18 cellular contexts compared by ENCODE assay signal in genomic region chr6:160068346-160068745, GRCh38. TPM values are rescaled to one million over a fixed set of nuclear protein-coding genes. Genes with fewer than 3 reads are reported as not detected.
DNase-seq lines count a peak whose midpoint lies in the region; ATAC-seq and TF ChIP-seq lines count a peak whose summit lies in the region.
"Had no signal": no experiment of that assay in that cellular context is flagged by ENCODE, and none has a peak within 500 bp of the region (broad histone marks: within the 10 kb centered on the region; RNA-seq: fewer than 3 reads in every experiment).

No MANE protein-coding gene starts in this region.

- no peaks in the 10 kb centered on the region for H3K27me3 ChIP-seq in KMS-11 (ENCODE audit: insufficient read depth, low read depth)
- H3K27me3 ChIP-seq in right atrium auricular region: no peaks in the 10 kb centered on the region
- H3K27me3 ChIP-seq in esophagus muscularis mucosa: no peaks in the 10 kb centered on the region
- H3K27me3 ChIP-seq: esophagus squamous epithelium, tibial artery had no signal

- H3K9me3 ChIP-seq in right atrium auricular region (no peaks in the 10 kb centered on the region), esophagus muscularis mucosa (no peaks in the 10 kb centered on the region)
- H3K9me3 ChIP-seq: esophagus squamous epithelium, tibial artery had no signal

- TF ChIP-seq CTCF in KMS-11 (conservative IDR thresholded peaks at IDR 0.05; ENCODE audit: low read depth, low read length) (no peak), chondrocyte (IDR thresholded peaks at IDR 0.05) (no peak), right atrium auricular region (IDR thresholded peaks at IDR 0.05) (no peak), esophagus muscularis mucosa (IDR thresholded peaks at IDR 0.05) (no peak)

- intact Hi-C loops in esophagus muscularis mucosa (cut with DNase I): no loop called here

- no peak for TF ChIP-seq POLR2A in esophagus muscularis mucosa (IDR thresholded peaks at IDR 0.05; ENCODE audit: low read depth)

- peaks cover 48% of the 10 kb centered on the region for H3K4me1 ChIP-seq in KMS-11 (ENCODE audit: low read depth, poor library complexity, severe bottlenecking)
- H3K4me1 ChIP-seq in right atrium auricular region: no peaks in the 10 kb centered on the region
- H3K4me1 ChIP-seq in esophagus muscularis mucosa: no peaks in the 10 kb centered on the region
- H3K4me1 ChIP-seq: esophagus squamous epithelium, tibial artery had no signal

- no peaks in the 10 kb centered on the region for H3K79me2 ChIP-seq in KMS-11 (ENCODE audit: insufficient read depth, low read depth)

- H4K20me1 ChIP-seq in KMS-11 (ENCODE audit: insufficient read depth): no peaks in the 10 kb centered on the region

- no peaks in the 10 kb centered on the region for H3K27me3 Mint-ChIP-seq in activated T-cell treated with anti-CD3 and anti-CD28 coated beads, Interleukin-2, amount 50 U/mL, for 72 hours (ENCODE audit: low read depth)
- H3K27me3 Mint-ChIP-seq in chondrocyte (ENCODE audit: low read depth): no peaks in the 10 kb centered on the region
- H3K27me3 Mint-ChIP-seq in stimulated activated memory B cell treated with anti-CD40 and anti-IgM and Interleukin-4, amounts not matched to agents 10 μg/mL and 1 μg/mL and 100 μg/mL, for 72 hours: no peaks in the 10 kb centered on the region

- H3K36me3 ChIP-seq in KMS-11 (ENCODE audit: insufficient read depth): peaks cover 9% of the 10 kb centered on the region; the same call in 1 of the 2 replicates
- peaks cover 76% of the 10 kb centered on the region for H3K36me3 ChIP-seq in right atrium auricular region
- H3K36me3 ChIP-seq in esophagus muscularis mucosa: peaks cover 85 to 98% (median 92%) of the 10 kb centered on the region in 4 donors

- H3K9ac ChIP-seq in KMS-11: no peak overlapping the region

- H3K4me3 Mint-ChIP-seq in activated T-cell treated with anti-CD3 and anti-CD28 coated beads, Interleukin-2, amount 50 U/mL, for 72 hours: no peak overlapping the region
- no peak overlapping the region for H3K4me3 Mint-ChIP-seq in chondrocyte (ENCODE audit: unreplicated experiment)
- H3K4me3 Mint-ChIP-seq in stimulated activated memory B cell treated with anti-CD40 and anti-IgM and Interleukin-4, amounts not matched to agents 10 μg/mL and 1 μg/mL and 100 μg/mL, for 72 hours: peak overlapping the region; percentile 10

- 83% methylated on average over 7 of the region's 7 CpGs for WGBS in esophagus muscularis mucosa

- H3K27ac ChIP-seq in KMS-11 (peak overlapping the region; percentile 16; the same call in 1 of the 2 replicates), right atrium auricular region (no peak overlapping the region), esophagus muscularis mucosa (replicated peaks in 1 of 4) (no peak overlapping the region)
- H3K27ac ChIP-seq: esophagus squamous epithelium, tibial artery had no signal

- H3K4me3 ChIP-seq in KMS-11 (IDR thresholded peaks at IDR 0.05; ENCODE audit: insufficient read depth, low read depth, low read length) (no peak overlapping the region), right atrium auricular region (no peak overlapping the region), esophagus muscularis mucosa (no peak overlapping the region)
- H3K4me3 ChIP-seq: esophagus squamous epithelium, tibial artery had no signal

- H3K4me2 ChIP-seq in KMS-11: peak overlapping the region; percentile 76

- no peak for TF ChIP-seq EP300 in esophagus muscularis mucosa (IDR thresholded peaks at IDR 0.05)

- no peaks in the 10 kb centered on the region for H3K9me3 Mint-ChIP-seq in activated T-cell treated with anti-CD3 and anti-CD28 coated beads, Interleukin-2, amount 50 U/mL, for 72 hours
- no peaks in the 10 kb centered on the region for H3K9me3 Mint-ChIP-seq in chondrocyte (ENCODE audit: low read depth)
- no peaks in the 10 kb centered on the region for H3K9me3 Mint-ChIP-seq in stimulated activated memory B cell treated with anti-CD40 and anti-IgM and Interleukin-4, amounts not matched to agents 10 μg/mL and 1 μg/mL and 100 μg/mL, for 72 hours

- DNase-seq in activated T-cell treated with anti-CD3 and anti-CD28 coated beads, Interleukin-2, amount 50 U/mL, for 72 hours: no peak
- DNase-seq in activated T-cell treated with anti-CD3 and anti-CD28 coated beads, Interleukin-2, amount 50 U/mL, for 48 hours: no peak
- peak; percentile 34 for DNase-seq in chondrocyte (ENCODE audit: low spot score)
- no peak for DNase-seq in right atrium auricular region (ENCODE audit: low spot score)
- no peak for DNase-seq in HPDE6-E6E7 (ENCODE audit: extremely low spot score)
- DNase-seq in esophagus muscularis mucosa (ENCODE audit: extremely low spot score): no peak
- DNase-seq: activated CD4-positive, CD25-positive, alpha-beta regulatory T cell treated with anti-CD3 and anti-CD28 coated beads, Interleukin-2, amount 50 U/mL, for 72 hours; anterior cingulate cortex; caudate nucleus; DMS79 treated with DMSO at 0.1 percent for 48 hours; esophagus squamous epithelium; KG1; NCI-H187 treated with DMSO at 0.1 percent for 48 hours; NCI-H446; right cardiac atrium; tibial artery had no signal

- H3K27ac Mint-ChIP-seq in activated T-cell treated with anti-CD3 and anti-CD28 coated beads, Interleukin-2, amount 50 U/mL, for 72 hours: no peak overlapping the region
- no peak overlapping the region for H3K27ac Mint-ChIP-seq in chondrocyte (ENCODE audit: unreplicated experiment)
- H3K27ac Mint-ChIP-seq in stimulated activated memory B cell treated with anti-CD40 and anti-IgM and Interleukin-4, amounts not matched to agents 10 μg/mL and 1 μg/mL and 100 μg/mL, for 72 hours: peak overlapping the region; percentile 30

- ATAC-seq in activated T-cell treated with anti-CD3 and anti-CD28 coated beads, Interleukin-2, amount 50 U/mL, for 72 hours (replicated peaks in 1 of 2): peak; percentile 33 to 40
- ATAC-seq in stimulated activated memory B cell treated with anti-CD40 and anti-IgM and Interleukin-4, amounts not matched to agents 10 μg/mL and 1 μg/mL and 100 μg/mL, for 72 hours: no peak
- ATAC-seq: right cardiac atrium had no signal

- no peak overlapping the region for H2AFZ ChIP-seq in KMS-11 (ENCODE audit: low read depth)

- H3K4me1 Mint-ChIP-seq in activated T-cell treated with anti-CD3 and anti-CD28 coated beads, Interleukin-2, amount 50 U/mL, for 72 hours (ENCODE audit: low read depth): peaks cover 13% of the 10 kb centered on the region
- no peaks in the 10 kb centered on the region for H3K4me1 Mint-ChIP-seq in chondrocyte (ENCODE audit: low read depth)
- peaks cover 45% of the 10 kb centered on the region for H3K4me1 Mint-ChIP-seq in stimulated activated memory B cell treated with anti-CD40 and anti-IgM and Interleukin-4, amounts not matched to agents 10 μg/mL and 1 μg/mL and 100 μg/mL, for 72 hours

- peaks cover 25 to 56% of the 10 kb centered on the region in 2 donors for H3K36me3 Mint-ChIP-seq in activated T-cell treated with anti-CD3 and anti-CD28 coated beads, Interleukin-2, amount 50 U/mL, for 72 hours (ENCODE audit: insufficient read depth in 2 of 2)
- peaks cover 65% of the 10 kb centered on the region for H3K36me3 Mint-ChIP-seq in chondrocyte (ENCODE audit: low read depth)
- peaks cover 93% of the 10 kb centered on the region for H3K36me3 Mint-ChIP-seq in stimulated activated memory B cell treated with anti-CD40 and anti-IgM and Interleukin-4, amounts not matched to agents 10 μg/mL and 1 μg/mL and 100 μg/mL, for 72 hours

RNA-seq across cellular contexts. Expression of gene SLC22A1, which starts 53.3 kb away (rescaled TPM):
- 1 to 10 TPM; 1.5 to 2.4 TPM for total RNA-seq in activated T-cell treated with anti-CD3 and anti-CD28 coated beads, Interleukin-2, amount 50 U/mL, for 72 hours
- total RNA-seq in chondrocyte: 1.5 to 3.3 TPM (median 2.9 TPM) in 3 replicates
- not detected for total RNA-seq in right atrium auricular region
- under 1 TPM in 3 of 4 donors, not detected in 1; 0.26 to 0.52 (median 0.33) TPM for total RNA-seq in esophagus muscularis mucosa
